ENCODE assay signal across 9 cellular contexts in genomic region chr5:64958757-64959391, GRCh38.
DNase-seq lines count a peak whose midpoint lies in the region; ATAC-seq, FAIRE-seq and TF ChIP-seq lines count a peak whose summit lies in the region.
"Had no signal": no experiment of that assay in that cellular context is flagged by ENCODE, and none has a peak within 500 bp of the region (broad histone marks: within the 10 kb centered on the region; RNA-seq: fewer than 3 reads in every experiment).

No MANE protein-coding gene starts in this region.

- FAIRE-seq in endometrium (lab: Jason Lieb, UNC), result peak; percentile 85

- no peak overlapping the region for H2BK5ac ChIP-seq in neuronal stem cell (ENCODE audit: low read length)

- peaks cover 3 to 13% of the 10 kb centered on the region in 2 donors for H3K9me3 ChIP-seq in neuronal stem cell (replicated peaks in 1 of 2; ENCODE audit: control insufficient read depth in 2 of 2, insufficient read depth in 1 of 2, low read depth in 1 of 2, low read length in 2 of 2)

- ATAC-seq in GM21526 (IDR thresholded peaks at IDR 0.05; ENCODE audit: low FRiP score, unreplicated experiment) (no peak), HG02623 (IDR thresholded peaks at IDR 0.05; ENCODE audit: unreplicated experiment) (no peak)

- no peak overlapping the region for H3K18ac ChIP-seq in neuronal stem cell (ENCODE audit: low read length)

- POLR2A ChIA-PET in GM10248 (lab: Yijun Ruan, JAX), result no interaction called here

- no peak overlapping the region for H3K14ac ChIP-seq in neuronal stem cell (ENCODE audit: low read length)

- no peak overlapping the region for H2AFZ ChIP-seq in neuronal stem cell (ENCODE audit: low read length)

- H3K4ac ChIP-seq in neuronal stem cell (ENCODE audit: low read length), result no peak overlapping the region

- no peaks in the 10 kb centered on the region for H3K4me1 ChIP-seq in neuronal stem cell (ENCODE audit: control insufficient read depth in 2 of 2, insufficient read depth in 1 of 2, low read depth in 1 of 2, low read length in 2 of 2)

- no peak overlapping the region for H4K91ac ChIP-seq in neuronal stem cell (ENCODE audit: low read depth, low read length, poor library complexity)

- TF ChIP-seq POLR2A in NB4 (IDR thresholded peaks at IDR 0.05; ENCODE audit: extremely low read depth, insufficient read length), result no peak

- H3K27me3 ChIP-seq in neuronal stem cell (ENCODE audit: control insufficient read depth in 3 of 3, insufficient read depth in 3 of 3, low read depth in 1 of 3, low read length in 3 of 3), result no peaks in the 10 kb centered on the region

- no peak overlapping the region for H2BK120ac ChIP-seq in neuronal stem cell (ENCODE audit: low read depth, low read length)

- H2BK12ac ChIP-seq in neuronal stem cell (ENCODE audit: low read length), result no peak overlapping the region

- H4K8ac ChIP-seq in neuronal stem cell (ENCODE audit: low read depth, low read length), result no peak overlapping the region

- TF ChIP-seq CTCF in GM10248 (IDR thresholded peaks at IDR 0.05; ENCODE audit: control extremely low read depth, extremely low read depth, low read depth, missing control alignments) (peak; percentile 44), NB4 (IDR thresholded peaks at IDR 0.05; ENCODE audit: low read depth, low read length) (peak; percentile 20)

- H3K4me3 ChIP-seq in NB4 (ENCODE audit: low read depth, low read length) (no peak overlapping the region), neuronal stem cell (ENCODE audit: low read length in 2 of 2) (no peak overlapping the region)

- H3K27ac ChIP-seq in neuronal stem cell (replicated peaks; ENCODE audit: low read length) (no peak overlapping the region), caudate nucleus (ENCODE audit: low read depth, low read length) (no peak overlapping the region)

- H3K23ac ChIP-seq in neuronal stem cell (ENCODE audit: low read depth, low read length, poor library complexity), result no peak overlapping the region

- CTCF ChIA-PET in GM10248 (lab: Yijun Ruan, JAX), result interaction anchor here (0.9 to 1.9 kb wide), 7 partner anchors 12 to 528 kb away, joined by 3 to 15 read pairs (median 3); partner anchors contain the start of gene ADAMTS6

- no peak overlapping the region for H3K9ac ChIP-seq in neuronal stem cell (ENCODE audit: low read depth, low read length, poor library complexity)

- H2BK15ac ChIP-seq in neuronal stem cell (ENCODE audit: low read length), result no peak overlapping the region

- H2AK5ac ChIP-seq in neuronal stem cell (ENCODE audit: low read depth, low read length), result no peak overlapping the region

- no peaks in the 10 kb centered on the region for H3K36me3 ChIP-seq in neuronal stem cell (replicated peaks in 1 of 2; ENCODE audit: control insufficient read depth in 2 of 2, insufficient read depth in 2 of 2, low read length in 2 of 2)

- no peak overlapping the region for H3K4me2 ChIP-seq in neuronal stem cell (ENCODE audit: insufficient read depth, low read length, poor library complexity, severe bottlenecking)

- DNase-seq in GM10248 (ENCODE audit: extremely low spot score) (no peak), NB4 (ENCODE audit: low read depth) (peak; percentile 33), pulmonary artery endothelial cell (ENCODE audit: low read depth, low spot score) (peak; percentile 1), neuronal stem cell (ENCODE audit: low spot score) (no peak), caudate nucleus (lab: John Stamatoyannopoulos, UW) (no peak)
- DNase-seq: naive B cell had no signal

- H3K79me1 ChIP-seq in neuronal stem cell (ENCODE audit: low read depth, low read length), result no peaks in the 10 kb centered on the region

Comparison
In these comparisons a context has a peak if more than half of its experiments do, and no peak if none do; other contexts are left out.
1. DNase-seq: peak in NB4 (single experiment) and pulmonary artery endothelial cell (single experiment); none in GM10248 (single experiment), neuronal stem cell (single experiment) and caudate nucleus (0 of 61).